In the genomic region with DNA sequence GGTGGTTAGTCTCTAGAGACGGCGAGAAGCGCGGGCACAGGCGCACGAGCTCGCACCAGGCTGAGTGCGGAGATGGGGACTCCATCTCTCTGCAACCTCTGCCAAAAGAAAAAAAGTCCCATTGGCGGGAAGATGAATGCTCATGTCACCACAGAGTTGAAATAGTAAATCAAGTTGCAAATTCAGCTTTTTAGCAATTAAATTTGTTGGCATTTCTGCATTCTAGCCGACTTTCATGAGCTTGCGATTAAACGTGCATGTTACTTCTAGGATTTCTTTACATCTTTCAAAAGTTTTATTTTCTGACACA, we compare ENCODE assay signal across 7 cellular contexts. TPM values are rescaled to one million over a fixed set of nuclear protein-coding genes. Genes with fewer than 3 reads are reported as not detected.
DNase-seq lines count a peak whose midpoint lies in the region; ATAC-seq and TF ChIP-seq lines count a peak whose summit lies in the region.

No MANE protein-coding gene starts in this region.

- H3K9me3 ChIP-seq in ES-I3 (ENCODE audit: control insufficient read depth, insufficient read depth, low read length) (no peaks in the 10 kb centered on the region), esophagus (ENCODE audit: control insufficient read depth in 2 of 2, insufficient read depth in 1 of 2, low read depth in 1 of 2, low read length in 1 of 2) (no peaks in the 10 kb centered on the region)

- peak overlapping the region; percentile 91 for H3K9ac ChIP-seq in ES-I3 (ENCODE audit: low read depth, low read length)

- H3K4me1 ChIP-seq in ES-I3 (ENCODE audit: insufficient read depth, low read length) (peaks cover 4% of the 10 kb centered on the region; the same call in 1 of the 2 replicates), esophagus (ENCODE audit: control insufficient read depth in 2 of 2, insufficient read depth in 2 of 2, low read length in 1 of 2) (no peaks in the 10 kb centered on the region)

- peak in 8 of 34 experiments; percentile 32 to 69 (median 54) for DNase-seq in T-cell
- no peak for DNase-seq in neural crest cell (ENCODE audit: low read depth, low spot score)
- no peak for DNase-seq in epidermal melanocyte (ENCODE audit: insufficient read length, low spot score)

- 2% methylated on average over 12 of the region's 12 CpGs for WGBS in esophagus, 2 donors

- H3K36me3 Mint-ChIP-seq in T-cell = peaks cover 16% of the 10 kb centered on the region
- H3K36me3 Mint-ChIP-seq in neural crest cell (ENCODE audit: low read depth) = peaks cover 4% of the 10 kb centered on the region

- H3K27ac Mint-ChIP-seq in T-cell = peak overlapping the region; percentile 88 to 91
- peak overlapping the region; percentile 89 for H3K27ac Mint-ChIP-seq in neural crest cell (ENCODE audit: unreplicated experiment)

- CTCF ChIA-PET in T-cell (lab: Charles Lee) = interaction anchor here (0.8 to 2.7 kb wide), 4 partner anchors 9 to 32 kb away, joined by 3 to 21 read pairs (median 3); partner anchors contain the start of genes ASB3 (in 1 of the 2) and ERLEC1 (in 1 of the 2)

- H3K4me3 Mint-ChIP-seq in T-cell (peak overlapping the region; percentile 93 to 97 (median 93)), neural crest cell (peak overlapping the region; percentile 86)

- H3K27ac ChIP-seq in esophagus (ENCODE audit: low read depth in 2 of 2, low read length in 1 of 2) = peak overlapping the region; percentile 80 to 88

- H3K27me3 Mint-ChIP-seq in T-cell = no peaks in the 10 kb centered on the region
- H3K27me3 Mint-ChIP-seq in neural crest cell (ENCODE audit: low read depth) = no peaks in the 10 kb centered on the region

- POLR2A ChIA-PET in T-cell (lab: Charles Lee) = interaction anchor here (0.5 to 2.8 kb wide), 6 partner anchors 14 to 1850 kb away, joined by 3 to 27 read pairs (median 5); partner anchors contain the start of genes ASB3 (in 2 of the 2), ERLEC1 (in 2 of the 2) and PPP4R3B (in 1 of the 2)

- H3K4me1 Mint-ChIP-seq in T-cell (peaks cover 29 to 37% (median 35%) of the 10 kb centered on the region in 3 donors), neural crest cell (peaks cover 32% of the 10 kb centered on the region)

- no peaks in the 10 kb centered on the region for H3K36me3 ChIP-seq in ES-I3 (ENCODE audit: insufficient read depth, low read length)
- H3K36me3 ChIP-seq in esophagus (ENCODE audit: control insufficient read depth in 2 of 2, insufficient read depth in 2 of 2, low read length in 1 of 2) = peaks cover 2 to 3% of the 10 kb centered on the region in 2 donors

- no peaks in the 10 kb centered on the region for H3K27me3 ChIP-seq in esophagus (ENCODE audit: control insufficient read depth in 1 of 2, insufficient read depth in 2 of 2, low read length in 2 of 2)

- TF ChIP-seq CTCF in neural crest cell (conservative IDR thresholded peaks at IDR 0.05) = no peak

- ATAC-seq in GM19463 (IDR thresholded peaks at IDR 0.05; ENCODE audit: unreplicated experiment) = peak; percentile 51
- peak; percentile 33 for ATAC-seq in HG03520 (IDR thresholded peaks at IDR 0.05; ENCODE audit: unreplicated experiment)
- peak; percentile 71 to 85 (median 84) for ATAC-seq in T-cell (replicated peaks in 1 of 4)

- H3K4me3 ChIP-seq in esophagus (ENCODE audit: low read depth in 1 of 2, low read length in 2 of 2) = peak overlapping the region; percentile 90 to 96

- H3K9me3 Mint-ChIP-seq in T-cell (no peaks in the 10 kb centered on the region), neural crest cell (peaks cover 2% of the 10 kb centered on the region)

RNA-seq across cellular contexts. Expression of gene CHAC2, which starts 0.6 kb away (rescaled TPM):
- total RNA-seq in T-cell (1 to 10 TPM; 1.4 to 3.7 (median 2.7) TPM), neural crest cell (7.8 and 7.9 TPM in 2 replicates)
- polyA plus RNA-seq in esophagus = 1 to 10 TPM; 4.1 to 6.2 TPM

RNA-seq across cellular contexts. Expression of gene ASB3, which starts 18.6 kb away (rescaled TPM):
- total RNA-seq in T-cell (10 to 100 TPM; 27.5 to 36.4 (median 30.7) TPM), neural crest cell (32.9 and 36.8 TPM in 2 replicates)
- 1 to 10 TPM; 5.8 to 8.0 TPM for polyA plus RNA-seq in esophagus

RNA-seq across cellular contexts. Expression of gene ERLEC1, which starts 18.7 kb away (rescaled TPM):
- total RNA-seq in T-cell = 10 to 100 TPM; 16.7 to 28.3 (median 25.2) TPM
- polyA plus RNA-seq in esophagus = 10 to 100 TPM; 10.8 to 18.9 TPM
- total RNA-seq in neural crest cell = 22.2 and 23.1 TPM in 2 replicates

Comparison
In these comparisons a context has a peak if more than half of its experiments do, and no peak if none do; other contexts are left out.
1. ATAC-seq: peak in every context shown above with its lines; median percentile 84 in T-cell; 51 in GM19463; 33 in HG03520.